Comparison of ENCODE assay signal across 8 cellular contexts in genomic region chr9:76419782-76420380, GRCh38. TPM values are rescaled to one million over a fixed set of nuclear protein-coding genes. Genes with fewer than 3 reads are reported as not detected.
DNase-seq lines count a peak whose midpoint lies in the region; ATAC-seq, FAIRE-seq and TF ChIP-seq lines count a peak whose summit lies in the region.

No MANE protein-coding gene starts in this region.

- peaks cover 2% of the 10 kb centered on the region for H3K36me3 Mint-ChIP-seq in astrocyte (ENCODE audit: low read depth, unreplicated experiment)

- no peak overlapping the region for H3K4me3 Mint-ChIP-seq in astrocyte (ENCODE audit: unreplicated experiment)

- H3K27ac ChIP-seq in astrocyte (ENCODE audit: low read depth, low read length) = no peak overlapping the region

- no peaks in the 10 kb centered on the region for H3K36me3 ChIP-seq in astrocyte (ENCODE audit: insufficient read depth, low read length)

- H3K79me2 ChIP-seq in astrocyte (ENCODE audit: insufficient read depth, low read length) = no peaks in the 10 kb centered on the region

- H3K4me1 ChIP-seq in astrocyte (ENCODE audit: insufficient read depth, low read length) = peaks cover 15% of the 10 kb centered on the region

- no peak overlapping the region for H3K9ac ChIP-seq in astrocyte (ENCODE audit: low read length)

- H4K20me1 ChIP-seq in astrocyte (ENCODE audit: insufficient read depth, low read length) = no peaks in the 10 kb centered on the region

- no peak overlapping the region for H3K4me3 ChIP-seq in HFF-Myc (replicated peaks; ENCODE audit: low read depth, low read length)
- no peak overlapping the region for H3K4me3 ChIP-seq in astrocyte (ENCODE audit: insufficient read depth, low read depth, low read length)

- H3K4me1 Mint-ChIP-seq in astrocyte (ENCODE audit: low read depth, unreplicated experiment) = no peaks in the 10 kb centered on the region

- TF ChIP-seq CTCF in HFF-Myc (IDR thresholded peaks at IDR 0.05; ENCODE audit: low read depth, low read length, missing control alignments) (peak; percentile 74), astrocyte (IDR thresholded peaks at IDR 0.05; ENCODE audit: insufficient read depth, low read depth, low read length) (peak; percentile 51)

- H3K27me3 Mint-ChIP-seq in astrocyte (ENCODE audit: low read depth, unreplicated experiment) = no peaks in the 10 kb centered on the region

- DNase-seq in COR-L47 (lab: John Stamatoyannopoulos, UW) (peak; percentile 16), HFF-Myc (ENCODE audit: extremely low read depth, low read depth) (no peak), astrocyte (ENCODE audit: low read depth) (no peak), medulla oblongata (ENCODE audit: extremely low spot score) (peak; percentile 22), T-helper 1 cell (no peak), NOMO-1 treated with dmso at 0.1 percent for 144 hours (lab: John Stamatoyannopoulos, UW; ENCODE audit: unreplicated experiment) (no peak)

- H3K4me2 ChIP-seq in astrocyte (ENCODE audit: low read length) = no peak overlapping the region

- H3K27ac Mint-ChIP-seq in astrocyte (ENCODE audit: unreplicated experiment) = no peak overlapping the region

- H3K9me3 ChIP-seq in astrocyte (ENCODE audit: insufficient read depth, low read depth, low read length) = no peaks in the 10 kb centered on the region

- no peaks in the 10 kb centered on the region for H3K9me3 Mint-ChIP-seq in astrocyte (ENCODE audit: unreplicated experiment)

- no peaks in the 10 kb centered on the region for H3K27me3 ChIP-seq in astrocyte (ENCODE audit: insufficient read depth, low read length)

- no peak overlapping the region for H2AFZ ChIP-seq in astrocyte (ENCODE audit: low read depth, low read length)

- ATAC-seq in GM21786 (IDR thresholded peaks at IDR 0.05; ENCODE audit: unreplicated experiment) (no peak), GM21576 (IDR thresholded peaks at IDR 0.05; ENCODE audit: unreplicated experiment) (no peak)

- no peak for FAIRE-seq in astrocyte (lab: Jason Lieb, UNC)

RNA-seq across cellular contexts. Expression of gene RFK, which starts 25.7 kb away (rescaled TPM):
- 19.2 and 26.8 TPM in 2 replicates for total RNA-seq in astrocyte

RNA-seq across cellular contexts. Expression of gene GCNT1, which starts 39.1 kb away (rescaled TPM):
- total RNA-seq in astrocyte = 14.7 and 15.9 TPM in 2 replicates

Comparison
In these comparisons a context has a peak if more than half of its experiments do, and no peak if none do; other contexts are left out.
1. DNase-seq: peak in COR-L47 (single experiment) and medulla oblongata (single experiment); none in HFF-Myc (single experiment), astrocyte (single experiment), T-helper 1 cell (0 of 5) and NOMO-1 treated with dmso at 0.1 percent for 144 hours (single experiment).